Comparison of ENCODE assay signal across 11 cellular contexts in the genomic region with DNA sequence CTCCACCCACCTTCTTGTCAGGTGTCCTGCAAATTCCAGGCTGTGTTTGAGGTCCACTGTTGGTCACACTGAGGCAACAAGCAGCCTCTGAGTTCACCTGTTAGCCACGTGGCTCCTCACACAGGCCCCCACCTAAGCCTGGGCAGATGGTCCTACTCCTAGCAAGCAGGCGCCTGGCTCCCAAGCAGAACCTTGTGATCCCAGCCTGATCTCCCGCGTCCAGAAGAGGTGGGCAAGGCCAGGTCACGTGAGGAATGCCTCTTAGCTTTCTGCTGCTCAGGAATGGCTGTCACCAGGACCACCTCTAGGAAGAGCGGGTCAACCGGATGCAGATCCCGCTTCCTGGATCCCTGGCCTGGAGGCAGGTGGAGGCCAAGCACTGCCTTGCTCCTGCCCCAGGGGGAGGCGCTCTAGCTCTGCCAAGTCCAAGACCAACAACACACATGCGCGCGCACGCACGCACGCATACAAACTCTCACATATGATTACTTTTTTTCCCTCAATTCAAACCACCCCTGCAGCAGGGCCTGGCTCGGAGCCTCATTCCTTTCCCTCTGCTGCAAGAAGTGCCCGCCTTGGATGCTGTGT. TPM values are rescaled to one million over a fixed set of nuclear protein-coding genes. Genes with fewer than 3 reads are reported as not detected.
DNase-seq lines count a peak whose midpoint lies in the region; ATAC-seq and TF ChIP-seq lines count a peak whose summit lies in the region.
"Had no signal": no experiment of that assay in that cellular context is flagged by ENCODE, and none has a peak within 500 bp of the region (broad histone marks: within the 10 kb centered on the region; RNA-seq: fewer than 3 reads in every experiment).

No MANE protein-coding gene starts in this region.

- H3F3A ChIP-seq in DOHH2 (ENCODE audit: control insufficient read depth, insufficient read depth) = no peaks in the 10 kb centered on the region

- no peak overlapping the region for H3K27ac Mint-ChIP-seq in Calu3 (ENCODE audit: unreplicated experiment)

- ATAC-seq in HG02759 (IDR thresholded peaks at IDR 0.05; ENCODE audit: unreplicated experiment) = no peak

- no peaks in the 10 kb centered on the region for H3K9me2 ChIP-seq in DOHH2 (replicated peaks; ENCODE audit: control insufficient read depth, low read length)

- in situ Hi-C loops in SK-MEL-5 (cut with HindIII; ENCODE audit: low pct_unique_long_range_greater_than_20kb, low sequenced_read_pairs) = no loop called here

- H3K27me3 ChIP-seq in DOHH2 (ENCODE audit: control insufficient read depth, low read length) (no peaks in the 10 kb centered on the region), left ventricle myocardium inferior (ENCODE audit: low read depth) (no peaks in the 10 kb centered on the region)

- H3K79me2 ChIP-seq in DOHH2 (ENCODE audit: control insufficient read depth, low read length) = no peaks in the 10 kb centered on the region

- H3K36me3 Mint-ChIP-seq in Calu3 (ENCODE audit: insufficient read depth, unreplicated experiment) = peaks cover 8% of the 10 kb centered on the region

- H3K9me3 ChIP-seq in DOHH2 (ENCODE audit: control insufficient read depth, insufficient read depth, low read length) (no peaks in the 10 kb centered on the region), left ventricle myocardium inferior (replicated peaks) (no peaks in the 10 kb centered on the region)

- H3K27ac ChIP-seq in 22Rv1 = no peak overlapping the region
- H3K27ac ChIP-seq in DOHH2 (ENCODE audit: low read depth, low read length) = no peak overlapping the region
- no peak overlapping the region for H3K27ac ChIP-seq in left ventricle myocardium inferior (replicated peaks)
- H3K27ac ChIP-seq: GM23248 had no signal

- BruUV-seq in Calu3 (replicated peaks; lab: Mats Ljungman, UMichigan) = no TSS peak

- no peaks in the 10 kb centered on the region for H3K27me3 Mint-ChIP-seq in Calu3 (ENCODE audit: unreplicated experiment)

- no peaks in the 10 kb centered on the region for H3K9me3 Mint-ChIP-seq in Calu3 (ENCODE audit: low read depth, unreplicated experiment)

- H3K4me1 ChIP-seq in DOHH2 (ENCODE audit: control insufficient read depth, low read length) = peaks cover 13% of the 10 kb centered on the region
- H3K4me1 ChIP-seq in left ventricle myocardium inferior = peaks cover 78% of the 10 kb centered on the region

- TF ChIP-seq CTCF in 22Rv1 (IDR thresholded peaks at IDR 0.05) (peak; percentile 29), DOHH2 (IDR thresholded peaks at IDR 0.05; ENCODE audit: low read depth, low read length, poor library complexity, severe bottlenecking) (peak; percentile 33), left ventricle myocardium inferior (IDR thresholded peaks at IDR 0.05; ENCODE audit: borderline replicate concordance) (peak; percentile 24), Calu3 (IDR thresholded peaks at IDR 0.05; ENCODE audit: unreplicated experiment) (no peak)

- DNase-seq in SK-MEL-5 (ENCODE audit: low read depth, low spot score) (peak; percentile 35), left ventricle myocardium inferior (no peak), HT-29 (ENCODE audit: low spot score) (no peak), Calu3 (no peak)
- no peak for DNase-seq in activated naive CD4-positive, alpha-beta T cell (lab: John Stamatoyannopoulos, UW)
- DNase-seq: amniotic stem cell, mammary epithelial cell had no signal

- intact Hi-C loops in left ventricle myocardium inferior (cut with micrococcal nuclease) = no loop called here
- intact Hi-C loops in Calu3 (cut with micrococcal nuclease; ENCODE audit: unreplicated experiment) = no loop called here

- no peaks in the 10 kb centered on the region for H3K36me3 ChIP-seq in DOHH2 (ENCODE audit: control insufficient read depth, low read length)
- no peaks in the 10 kb centered on the region for H3K36me3 ChIP-seq in left ventricle myocardium inferior

- H3K4me3 Mint-ChIP-seq in Calu3 (ENCODE audit: low read depth, unreplicated experiment) = no peak overlapping the region

- no peak overlapping the region; the same call in 1 of the 2 replicates for H3K4me2 ChIP-seq in DOHH2 (ENCODE audit: low read length)

- H3K4me1 Mint-ChIP-seq in Calu3 (ENCODE audit: low read depth, unreplicated experiment) = peaks cover 11% of the 10 kb centered on the region

- H4K20me1 ChIP-seq in DOHH2 (ENCODE audit: control insufficient read depth, insufficient read depth, low read depth, low read length) = no peaks in the 10 kb centered on the region

- CTCF ChIA-PET in Calu3 (lab: Charles Lee) = interaction anchor here (2.5 kb wide), 1 partner anchor 42 kb away, joined by 7 read pairs; no protein-coding TSS in a partner anchor

- H3K4me3 ChIP-seq in DOHH2 (ENCODE audit: low read length) = no peak overlapping the region
- H3K4me3 ChIP-seq in left ventricle myocardium inferior = no peak overlapping the region
- H3K4me3 ChIP-seq: GM23248 had no signal

RNA-seq across cellular contexts. Expression of a gene that starts 9.5 kb away (rescaled TPM):
- total RNA-seq in SK-MEL-5 (2014; rRNA removed; shearing (Covaris generic)) = 0.61 and 0.67 TPM in 2 replicates
- polyA plus RNA-seq in SK-MEL-5 (2015; cell fraction: cytosol; rRNA removed) = 2.6 and 4.1 TPM in 2 replicates
- polyA plus RNA-seq in SK-MEL-5 (2015; cell fraction: nucleus; rRNA removed) = 2.8 and 12.3 TPM in 2 replicates
- total RNA-seq in left ventricle myocardium inferior (9.0 TPM), Calu3 (2022) (50.3 and 52.1 TPM in 2 replicates)
- 104 and 105 TPM in 2 replicates for total RNA-seq in HT-29 (2014; rRNA removed; shearing (Covaris generic))

RNA-seq across cellular contexts. Expression of a gene that starts 40.2 kb away (rescaled TPM):
- total RNA-seq in SK-MEL-5 (2014; rRNA removed; shearing (Covaris generic)) = 0.08 TPM in 1 of 2 replicates, not detected in the other
- polyA plus RNA-seq in SK-MEL-5 (2015; cell fraction: cytosol; rRNA removed) = not detected in 2 replicates
- polyA plus RNA-seq in SK-MEL-5 (2015; cell fraction: nucleus; rRNA removed) = not detected in 2 replicates
- total RNA-seq in left ventricle myocardium inferior (6.2 TPM), Calu3 (2022) (5.9 and 7.1 TPM in 2 replicates)
- total RNA-seq in HT-29 (2014; rRNA removed; shearing (Covaris generic)) = 3.1 TPM in 1 of 2 replicates, not detected in the other
